Comparison of ENCODE assay signal across 1 cellular context in the genomic region with DNA sequence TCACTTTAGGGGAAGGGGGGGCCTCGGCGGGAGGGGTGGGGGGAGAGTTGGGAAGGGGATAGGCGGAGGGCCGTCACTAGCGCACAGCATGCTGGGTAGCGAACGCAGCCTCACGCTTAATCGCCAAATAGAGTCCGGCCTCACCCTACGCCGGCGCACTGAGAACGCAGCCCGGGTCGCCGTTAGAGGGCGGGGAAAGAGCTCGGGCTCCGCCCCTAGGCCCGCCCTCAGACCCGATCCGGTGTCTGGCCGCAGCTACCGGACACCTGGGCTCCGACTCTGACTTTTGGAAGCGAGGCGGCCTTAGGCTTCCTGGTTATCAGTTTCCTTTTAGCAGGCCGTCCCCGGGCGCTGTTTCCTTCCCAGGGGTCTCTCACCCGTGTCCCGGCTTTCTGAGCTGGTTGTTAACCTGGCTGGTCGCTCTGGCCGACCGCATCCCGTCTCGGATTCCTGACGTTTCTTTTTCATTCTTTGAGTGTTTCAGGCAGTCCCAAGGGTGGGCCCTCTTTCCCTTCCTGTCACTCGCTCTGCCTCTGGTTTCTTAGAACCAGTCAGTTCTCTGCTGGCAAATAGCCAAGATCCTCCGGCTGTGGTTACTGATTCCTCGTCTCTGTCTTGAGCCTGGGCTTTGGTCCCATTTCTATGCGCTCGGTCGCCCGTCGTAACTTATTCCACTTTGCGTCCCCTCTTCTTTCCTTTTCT.
A peak's percentile ranks its signal among the peaks of the same experiment; 100 is the strongest.
TF ChIP-seq lines count a peak whose summit lies in the region.

No MANE protein-coding gene starts in this region.

TF ChIP-seq in HEK293, 187 proteins besides CTCF, POLR2A, EP300 and RAD21 (continued from another document and continues in another):
- TF ChIP-seq, protein P1, sequence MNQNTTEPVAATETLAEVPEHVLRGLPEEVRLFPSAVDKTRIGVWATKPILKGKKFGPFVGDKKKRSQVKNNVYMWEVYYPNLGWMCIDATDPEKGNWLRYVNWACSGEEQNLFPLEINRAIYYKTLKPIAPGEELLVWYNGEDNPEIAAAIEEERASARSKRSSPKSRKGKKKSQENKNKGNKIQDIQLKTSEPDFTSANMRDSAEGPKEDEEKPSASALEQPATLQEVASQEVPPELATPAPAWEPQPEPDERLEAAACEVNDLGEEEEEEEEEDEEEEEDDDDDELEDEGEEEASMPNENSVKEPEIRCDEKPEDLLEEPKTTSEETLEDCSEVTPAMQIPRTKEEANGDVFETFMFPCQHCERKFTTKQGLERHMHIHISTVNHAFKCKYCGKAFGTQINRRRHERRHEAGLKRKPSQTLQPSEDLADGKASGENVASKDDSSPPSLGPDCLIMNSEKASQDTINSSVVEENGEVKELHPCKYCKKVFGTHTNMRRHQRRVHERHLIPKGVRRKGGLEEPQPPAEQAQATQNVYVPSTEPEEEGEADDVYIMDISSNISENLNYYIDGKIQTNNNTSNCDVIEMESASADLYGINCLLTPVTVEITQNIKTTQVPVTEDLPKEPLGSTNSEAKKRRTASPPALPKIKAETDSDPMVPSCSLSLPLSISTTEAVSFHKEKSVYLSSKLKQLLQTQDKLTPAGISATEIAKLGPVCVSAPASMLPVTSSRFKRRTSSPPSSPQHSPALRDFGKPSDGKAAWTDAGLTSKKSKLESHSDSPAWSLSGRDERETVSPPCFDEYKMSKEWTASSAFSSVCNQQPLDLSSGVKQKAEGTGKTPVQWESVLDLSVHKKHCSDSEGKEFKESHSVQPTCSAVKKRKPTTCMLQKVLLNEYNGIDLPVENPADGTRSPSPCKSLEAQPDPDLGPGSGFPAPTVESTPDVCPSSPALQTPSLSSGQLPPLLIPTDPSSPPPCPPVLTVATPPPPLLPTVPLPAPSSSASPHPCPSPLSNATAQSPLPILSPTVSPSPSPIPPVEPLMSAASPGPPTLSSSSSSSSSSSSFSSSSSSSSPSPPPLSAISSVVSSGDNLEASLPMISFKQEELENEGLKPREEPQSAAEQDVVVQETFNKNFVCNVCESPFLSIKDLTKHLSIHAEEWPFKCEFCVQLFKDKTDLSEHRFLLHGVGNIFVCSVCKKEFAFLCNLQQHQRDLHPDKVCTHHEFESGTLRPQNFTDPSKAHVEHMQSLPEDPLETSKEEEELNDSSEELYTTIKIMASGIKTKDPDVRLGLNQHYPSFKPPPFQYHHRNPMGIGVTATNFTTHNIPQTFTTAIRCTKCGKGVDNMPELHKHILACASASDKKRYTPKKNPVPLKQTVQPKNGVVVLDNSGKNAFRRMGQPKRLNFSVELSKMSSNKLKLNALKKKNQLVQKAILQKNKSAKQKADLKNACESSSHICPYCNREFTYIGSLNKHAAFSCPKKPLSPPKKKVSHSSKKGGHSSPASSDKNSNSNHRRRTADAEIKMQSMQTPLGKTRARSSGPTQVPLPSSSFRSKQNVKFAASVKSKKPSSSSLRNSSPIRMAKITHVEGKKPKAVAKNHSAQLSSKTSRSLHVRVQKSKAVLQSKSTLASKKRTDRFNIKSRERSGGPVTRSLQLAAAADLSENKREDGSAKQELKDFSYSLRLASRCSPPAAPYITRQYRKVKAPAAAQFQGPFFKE (tag by site-specific recombination; IDR thresholded peaks at IDR 0.05; ENCODE audit: borderline replicate concordance), result no peak
- TF ChIP-seq ZNF350 (tag by site-specific recombination; IDR thresholded peaks at IDR 0.05) (no peak), KLF16 (tag by site-specific recombination; IDR thresholded peaks at IDR 0.05) (no peak; the same call in 1 of the 2 replicates), ZBTB21 (tag by site-specific recombination; IDR thresholded peaks at IDR 0.05) (no peak), ZNF121 (tag by site-specific recombination; IDR thresholded peaks at IDR 0.05) (peak; percentile 99), ZNF514 (tag by site-specific recombination; IDR thresholded peaks at IDR 0.05) (no peak), ZNF561 (tag by site-specific recombination; IDR thresholded peaks at IDR 0.05; ENCODE audit: borderline replicate concordance) (no peak; the same call in 1 of the 2 replicates), ZBTB20 (tag by site-specific recombination; IDR thresholded peaks at IDR 0.05) (peak; percentile 64), ZNF324 (tag by site-specific recombination; IDR thresholded peaks at IDR 0.05) (peak; percentile 72), FEZF1 (tag by site-specific recombination; IDR thresholded peaks at IDR 0.05) (no peak), ZNF248 (tag by site-specific recombination; IDR thresholded peaks at IDR 0.05) (no peak), ZNF596 (tag by site-specific recombination; IDR thresholded peaks at IDR 0.05) (peak; percentile 78), IKZF3 (tag by site-specific recombination; IDR thresholded peaks at IDR 0.05) (peak; percentile 86), ZNF830 (tag by site-specific recombination; IDR thresholded peaks at IDR 0.05; ENCODE audit: low read depth) (no peak), GLI2 (tag by site-specific recombination; IDR thresholded peaks at IDR 0.05; ENCODE audit: borderline replicate concordance, low read depth) (no peak), ZSCAN16 (tag by site-specific recombination; IDR thresholded peaks at IDR 0.05) (no peak), SP7 (tag by site-specific recombination; IDR thresholded peaks at IDR 0.05) (0 out of 2 replicates have a peak, but pooled peaks have one; percentile 55), WT1 (tag by site-specific recombination; IDR thresholded peaks at IDR 0.05) (no peak), MZF1 (tag by site-specific recombination; IDR thresholded peaks at IDR 0.05; ENCODE audit: borderline replicate concordance) (peak; percentile 66; the same call in 1 of the 2 replicates), ZNF530 (tag by site-specific recombination; IDR thresholded peaks at IDR 0.05; ENCODE audit: low read depth) (no peak), SP3 (tag by site-specific recombination; IDR thresholded peaks at IDR 0.05) (peak; percentile 81), ZNF133 (tag by site-specific recombination; IDR thresholded peaks at IDR 0.05) (no peak), HOXD13 (CRISPR knock-in tag; IDR thresholded peaks at IDR 0.05; ENCODE audit: borderline replicate concordance) (no peak), ZNF114 (tag by site-specific recombination; IDR thresholded peaks at IDR 0.05) (no peak), KLF8 (tag by site-specific recombination; IDR thresholded peaks at IDR 0.05) (peak; percentile 46; the same call in 1 of the 2 replicates), OVOL3 (tag by site-specific recombination; IDR thresholded peaks at IDR 0.05) (no peak), ZNF785 (tag by site-specific recombination; IDR thresholded peaks at IDR 0.05) (no peak), SCRT2 (tag by site-specific recombination; IDR thresholded peaks at IDR 0.05) (no peak), ZFP41 (tag by site-specific recombination; IDR thresholded peaks at IDR 0.05; ENCODE audit: borderline replicate concordance) (no peak), ZNF391 (tag by site-specific recombination; IDR thresholded peaks at IDR 0.05; ENCODE audit: borderline replicate concordance, low read depth) (no peak), ZNF473 (tag by site-specific recombination; IDR thresholded peaks at IDR 0.05) (no peak)
- TF ChIP-seq, protein P2, sequence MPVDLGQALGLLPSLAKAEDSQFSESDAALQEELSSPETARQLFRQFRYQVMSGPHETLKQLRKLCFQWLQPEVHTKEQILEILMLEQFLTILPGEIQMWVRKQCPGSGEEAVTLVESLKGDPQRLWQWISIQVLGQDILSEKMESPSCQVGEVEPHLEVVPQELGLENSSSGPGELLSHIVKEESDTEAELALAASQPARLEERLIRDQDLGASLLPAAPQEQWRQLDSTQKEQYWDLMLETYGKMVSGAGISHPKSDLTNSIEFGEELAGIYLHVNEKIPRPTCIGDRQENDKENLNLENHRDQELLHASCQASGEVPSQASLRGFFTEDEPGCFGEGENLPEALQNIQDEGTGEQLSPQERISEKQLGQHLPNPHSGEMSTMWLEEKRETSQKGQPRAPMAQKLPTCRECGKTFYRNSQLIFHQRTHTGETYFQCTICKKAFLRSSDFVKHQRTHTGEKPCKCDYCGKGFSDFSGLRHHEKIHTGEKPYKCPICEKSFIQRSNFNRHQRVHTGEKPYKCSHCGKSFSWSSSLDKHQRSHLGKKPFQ (tag by site-specific recombination; IDR thresholded peaks at IDR 0.05), result no peak
- TF ChIP-seq, protein P3, sequence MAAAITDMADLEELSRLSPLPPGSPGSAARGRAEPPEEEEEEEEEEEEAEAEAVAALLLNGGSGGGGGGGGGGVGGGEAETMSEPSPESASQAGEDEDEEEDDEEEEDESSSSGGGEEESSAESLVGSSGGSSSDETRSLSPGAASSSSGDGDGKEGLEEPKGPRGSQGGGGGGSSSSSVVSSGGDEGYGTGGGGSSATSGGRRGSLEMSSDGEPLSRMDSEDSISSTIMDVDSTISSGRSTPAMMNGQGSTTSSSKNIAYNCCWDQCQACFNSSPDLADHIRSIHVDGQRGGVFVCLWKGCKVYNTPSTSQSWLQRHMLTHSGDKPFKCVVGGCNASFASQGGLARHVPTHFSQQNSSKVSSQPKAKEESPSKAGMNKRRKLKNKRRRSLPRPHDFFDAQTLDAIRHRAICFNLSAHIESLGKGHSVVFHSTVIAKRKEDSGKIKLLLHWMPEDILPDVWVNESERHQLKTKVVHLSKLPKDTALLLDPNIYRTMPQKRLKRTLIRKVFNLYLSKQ (tag by site-specific recombination; IDR thresholded peaks at IDR 0.05; ENCODE audit: borderline replicate concordance), result no peak
- TF ChIP-seq, protein P4, sequence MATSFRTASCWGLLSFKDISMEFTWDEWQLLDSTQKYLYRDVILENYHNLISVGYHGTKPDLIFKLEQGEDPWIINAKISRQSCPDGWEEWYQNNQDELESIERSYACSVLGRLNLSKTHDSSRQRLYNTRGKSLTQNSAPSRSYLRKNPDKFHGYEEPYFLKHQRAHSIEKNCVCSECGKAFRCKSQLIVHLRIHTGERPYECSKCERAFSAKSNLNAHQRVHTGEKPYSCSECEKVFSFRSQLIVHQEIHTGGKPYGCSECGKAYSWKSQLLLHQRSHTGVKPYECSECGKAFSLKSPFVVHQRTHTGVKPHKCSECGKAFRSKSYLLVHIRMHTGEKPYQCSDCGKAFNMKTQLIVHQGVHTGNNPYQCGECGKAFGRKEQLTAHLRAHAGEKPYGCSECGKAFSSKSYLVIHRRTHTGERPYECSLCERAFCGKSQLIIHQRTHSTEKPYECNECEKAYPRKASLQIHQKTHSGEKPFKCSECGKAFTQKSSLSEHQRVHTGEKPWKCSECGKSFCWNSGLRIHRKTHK (tag by site-specific recombination; IDR thresholded peaks at IDR 0.05), result no peak
- TF ChIP-seq, protein P5, sequence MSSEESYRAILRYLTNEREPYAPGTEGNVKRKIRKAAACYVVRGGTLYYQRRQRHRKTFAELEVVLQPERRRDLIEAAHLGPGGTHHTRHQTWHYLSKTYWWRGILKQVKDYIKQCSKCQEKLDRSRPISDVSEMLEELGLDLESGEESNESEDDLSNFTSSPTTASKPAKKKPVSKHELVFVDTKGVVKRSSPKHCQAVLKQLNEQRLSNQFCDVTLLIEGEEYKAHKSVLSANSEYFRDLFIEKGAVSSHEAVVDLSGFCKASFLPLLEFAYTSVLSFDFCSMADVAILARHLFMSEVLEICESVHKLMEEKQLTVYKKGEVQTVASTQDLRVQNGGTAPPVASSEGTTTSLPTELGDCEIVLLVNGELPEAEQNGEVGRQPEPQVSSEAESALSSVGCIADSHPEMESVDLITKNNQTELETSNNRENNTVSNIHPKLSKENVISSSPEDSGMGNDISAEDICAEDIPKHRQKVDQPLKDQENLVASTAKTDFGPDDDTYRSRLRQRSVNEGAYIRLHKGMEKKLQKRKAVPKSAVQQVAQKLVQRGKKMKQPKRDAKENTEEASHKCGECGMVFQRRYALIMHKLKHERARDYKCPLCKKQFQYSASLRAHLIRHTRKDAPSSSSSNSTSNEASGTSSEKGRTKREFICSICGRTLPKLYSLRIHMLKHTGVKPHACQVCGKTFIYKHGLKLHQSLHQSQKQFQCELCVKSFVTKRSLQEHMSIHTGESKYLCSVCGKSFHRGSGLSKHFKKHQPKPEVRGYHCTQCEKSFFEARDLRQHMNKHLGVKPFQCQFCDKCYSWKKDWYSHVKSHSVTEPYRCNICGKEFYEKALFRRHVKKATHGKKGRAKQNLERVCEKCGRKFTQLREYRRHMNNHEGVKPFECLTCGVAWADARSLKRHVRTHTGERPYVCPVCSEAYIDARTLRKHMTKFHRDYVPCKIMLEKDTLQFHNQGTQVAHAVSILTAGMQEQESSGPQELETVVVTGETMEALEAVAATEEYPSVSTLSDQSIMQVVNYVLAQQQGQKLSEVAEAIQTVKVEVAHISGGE (tag by site-specific recombination; conservative IDR thresholded peaks at IDR 0.05; ENCODE audit: low read depth), result 0 out of 2 replicates have a peak, but pooled peaks have one; percentile 11
- TF ChIP-seq, protein P6, sequence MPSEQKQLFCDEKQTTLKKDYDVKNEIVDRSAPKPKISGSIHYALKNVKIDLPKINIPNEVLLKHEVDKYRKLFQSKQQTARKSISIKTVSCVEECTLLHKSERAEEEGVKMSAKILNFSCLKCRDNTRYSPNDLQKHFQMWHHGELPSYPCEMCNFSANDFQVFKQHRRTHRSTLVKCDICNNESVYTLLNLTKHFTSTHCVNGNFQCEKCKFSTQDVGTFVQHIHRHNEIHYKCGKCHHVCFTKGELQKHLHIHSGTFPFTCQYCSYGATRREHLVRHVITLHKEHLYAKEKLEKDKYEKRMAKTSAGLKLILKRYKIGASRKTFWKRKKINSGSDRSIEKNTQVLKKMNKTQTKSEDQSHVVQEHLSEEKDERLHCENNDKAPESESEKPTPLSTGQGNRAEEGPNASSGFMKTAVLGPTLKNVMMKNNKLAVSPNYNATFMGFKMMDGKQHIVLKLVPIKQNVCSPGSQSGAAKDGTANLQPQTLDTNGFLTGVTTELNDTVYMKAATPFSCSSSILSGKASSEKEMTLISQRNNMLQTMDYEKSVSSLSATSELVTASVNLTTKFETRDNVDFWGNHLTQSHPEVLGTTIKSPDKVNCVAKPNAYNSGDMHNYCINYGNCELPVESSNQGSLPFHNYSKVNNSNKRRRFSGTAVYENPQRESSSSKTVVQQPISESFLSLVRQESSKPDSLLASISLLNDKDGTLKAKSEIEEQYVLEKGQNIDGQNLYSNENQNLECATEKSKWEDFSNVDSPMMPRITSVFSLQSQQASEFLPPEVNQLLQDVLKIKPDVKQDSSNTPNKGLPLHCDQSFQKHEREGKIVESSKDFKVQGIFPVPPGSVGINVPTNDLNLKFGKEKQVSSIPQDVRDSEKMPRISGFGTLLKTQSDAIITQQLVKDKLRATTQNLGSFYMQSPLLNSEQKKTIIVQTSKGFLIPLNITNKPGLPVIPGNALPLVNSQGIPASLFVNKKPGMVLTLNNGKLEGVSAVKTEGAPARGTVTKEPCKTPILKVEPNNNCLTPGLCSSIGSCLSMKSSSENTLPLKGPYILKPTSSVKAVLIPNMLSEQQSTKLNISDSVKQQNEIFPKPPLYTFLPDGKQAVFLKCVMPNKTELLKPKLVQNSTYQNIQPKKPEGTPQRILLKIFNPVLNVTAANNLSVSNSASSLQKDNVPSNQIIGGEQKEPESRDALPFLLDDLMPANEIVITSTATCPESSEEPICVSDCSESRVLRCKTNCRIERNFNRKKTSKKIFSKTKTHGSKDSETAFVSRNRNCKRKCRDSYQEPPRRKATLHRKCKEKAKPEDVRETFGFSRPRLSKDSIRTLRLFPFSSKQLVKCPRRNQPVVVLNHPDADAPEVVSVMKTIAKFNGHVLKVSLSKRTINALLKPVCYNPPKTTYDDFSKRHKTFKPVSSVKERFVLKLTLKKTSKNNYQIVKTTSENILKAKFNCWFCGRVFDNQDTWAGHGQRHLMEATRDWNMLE (tag by site-specific recombination; conservative IDR thresholded peaks at IDR 0.05; ENCODE audit: low read depth), result no peak; the same call in 1 of the 2 replicates
